26 cellular contexts compared by ENCODE assay signal in genomic region chr1:224609333-224609732, GRCh38.
"Had no signal": no experiment of that assay in that cellular context is flagged by ENCODE, and none has a peak within 500 bp of the region (broad histone marks: within the 10 kb centered on the region; RNA-seq: fewer than 3 reads in every experiment).

No MANE protein-coding gene starts in this region.

- H3K27me3 ChIP-seq: colonic mucosa, hepatocyte, testis had no signal

- ATAC-seq: activated CD8-positive, alpha-beta T cell treated with anti-CD3 and anti-CD28 coated beads for 36 hours; activated naive CD8-positive, alpha-beta T cell treated with anti-CD3 and anti-CD28 coated beads, Interleukin-2, amount 50 U/mL, for 24 hours; activated T-cell treated with anti-CD3 and anti-CD28 coated beads, Interleukin-2, amount 50 U/mL, for 4 hours; activated T-helper 17 cell treated with anti-CD3 and anti-CD28 coated beads, Interleukin-2, amount 50 U/mL, for 72 hours; gastroesophageal sphincter; left ventricle myocardium superior; mucosa of descending colon; right cardiac atrium; stimulated activated naive CD8-positive, alpha-beta T cell treated with anti-CD3 and anti-CD28 coated beads, Interleukin-15, Interleukin-2, amounts not matched to agents 100 U/mL and 50 U/mL, for 24 hours; T-cell had no signal

- H3K27ac ChIP-seq: colonic mucosa, dorsolateral prefrontal cortex, gastroesophageal sphincter, hepatocyte, spleen, testis, transverse colon had no signal

- H3K36me3 ChIP-seq: colonic mucosa, gastroesophageal sphincter, spleen, transverse colon had no signal

- DNase-seq: activated B cell treated with CpG ODN at 0.5 μM for 24 hours; activated CD4-positive, alpha-beta T cell treated with anti-CD3 and anti-CD28 coated beads, Interleukin-2, amount 50 U/mL, for 1 hour; activated CD8-positive, alpha-beta T cell treated with anti-CD3 and anti-CD28 coated beads for 36 hours; activated gamma-delta T cell treated with Interleukin-2 at 50 U/mL for 16 hours; activated naive CD8-positive, alpha-beta T cell treated with anti-CD3 and anti-CD28 coated beads, Interleukin-2, amount 50 U/mL, for 24 hours; activated T-cell treated with anti-CD3 and anti-CD28 coated beads, Interleukin-2, amount 50 U/mL, for 4 hours; anterior cingulate cortex; cerebellar nuclear complex; colonic mucosa; dorsolateral prefrontal cortex; effector memory CD4-positive, alpha-beta T cell; erythroblast; islet precursor cell; left ventricle myocardium superior; mucosa of descending colon; naive B cell; right cardiac atrium; spleen; stimulated activated CD4-positive, alpha-beta T cell treated with anti-CD3 and anti-CD28 coated beads, Interleukin-2, amount 100 ng/mL, for 48 hours; stimulated activated naive CD8-positive, alpha-beta T cell treated with anti-CD3 and anti-CD28 coated beads, Interleukin-15, Interleukin-2, amounts not matched to agents 100 U/mL and 50 U/mL, for 24 hours; T-cell; testis; transverse colon had no signal

- H3K4me1 ChIP-seq: colonic mucosa, gastroesophageal sphincter, spleen, testis, transverse colon had no signal

- H3K4me2 ChIP-seq: hepatocyte had no signal

- H2AFZ ChIP-seq: hepatocyte had no signal

- H3K9me3 ChIP-seq: colonic mucosa, mucosa of descending colon, testis, transverse colon had no signal

- H3K79me2 ChIP-seq: hepatocyte had no signal

- H3K4me3 ChIP-seq: colonic mucosa, dorsolateral prefrontal cortex, gastroesophageal sphincter, hepatocyte, mucosa of descending colon, spleen, testis, transverse colon had no signal
